ENCODE assay signal across 8 cellular contexts in the genomic region with DNA sequence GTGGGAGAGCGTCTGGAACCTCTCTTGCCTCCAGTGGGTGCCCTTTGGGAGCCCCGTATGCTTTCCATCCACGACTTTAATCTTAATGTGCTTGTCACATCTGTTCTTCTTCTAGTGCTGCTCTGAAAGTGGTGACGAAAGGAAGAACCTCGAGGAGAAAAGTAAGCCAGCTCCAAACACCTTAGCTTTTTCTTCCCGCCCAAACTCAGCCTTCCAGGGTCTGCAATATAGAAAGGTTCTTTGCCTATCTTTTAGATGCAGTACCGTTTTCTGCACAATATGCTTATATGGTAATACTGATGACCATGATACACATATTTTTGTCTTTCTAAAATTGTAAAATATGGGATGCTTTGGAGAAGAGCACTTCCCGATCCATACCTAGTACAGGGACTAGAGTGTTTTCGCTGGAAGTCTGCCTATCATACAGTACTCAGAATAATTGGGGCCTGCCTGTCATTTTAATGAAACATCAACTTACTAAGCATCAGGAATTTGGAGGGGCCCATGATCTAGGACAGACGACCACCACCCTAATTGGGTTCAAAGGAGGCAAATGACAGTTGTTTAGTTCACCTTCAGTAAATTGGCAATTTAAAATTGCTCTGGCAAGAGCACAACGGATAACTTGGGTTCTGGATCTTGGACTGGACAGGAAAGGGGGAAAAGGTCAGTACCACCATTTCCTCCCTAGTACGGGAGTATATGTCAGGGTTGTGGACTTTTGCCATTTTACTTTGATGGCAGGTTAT. TPM values are rescaled to one million over a fixed set of nuclear protein-coding genes. Genes with fewer than 3 reads are reported as not detected.
DNase-seq lines count a peak whose midpoint lies in the region; ATAC-seq and TF ChIP-seq lines count a peak whose summit lies in the region.

No MANE protein-coding gene starts in this region.

- no peak for TF ChIP-seq POLR2A in vagina (IDR thresholded peaks at IDR 0.05)

- TF ChIP-seq CTCF in left ventricle myocardium inferior (IDR thresholded peaks at IDR 0.05; ENCODE audit: borderline replicate concordance) (no peak), brain (conservative IDR thresholded peaks at IDR 0.05) (no peak), mesothelial cell of epicardium (IDR thresholded peaks at IDR 0.05; ENCODE audit: unreplicated experiment) (no peak), vagina (IDR thresholded peaks at IDR 0.05) (no peak)

- H3K4me1 ChIP-seq in left ventricle myocardium inferior (peaks cover 25% of the 10 kb centered on the region), vagina (peaks cover 18% of the 10 kb centered on the region)

- peaks cover 28% of the 10 kb centered on the region for H3K36me3 Mint-ChIP-seq in brain
- peaks cover 2% of the 10 kb centered on the region for H3K36me3 Mint-ChIP-seq in mesothelial cell of epicardium

- H3K27me3 ChIP-seq in left ventricle myocardium inferior (ENCODE audit: low read depth) (no peaks in the 10 kb centered on the region), vagina (no peaks in the 10 kb centered on the region)

- H3K36me3 ChIP-seq in left ventricle myocardium inferior, result peaks cover 20% of the 10 kb centered on the region
- peaks cover 0 to 7% of the 10 kb centered on the region in 2 donors for H3K36me3 ChIP-seq in vagina

- H3K27ac ChIP-seq in left ventricle myocardium inferior (replicated peaks) (peak overlapping the region; percentile 86), vagina (peak overlapping the region; percentile 73)

- H3K4me3 Mint-ChIP-seq in brain (peak overlapping the region; percentile 93 to 97 (median 95)), mesothelial cell of epicardium (peak overlapping the region; percentile 95)

- peaks cover 0 to 6% (median 0%) of the 10 kb centered on the region in 5 experiments for H3K9me3 Mint-ChIP-seq in brain
- no peaks in the 10 kb centered on the region for H3K9me3 Mint-ChIP-seq in mesothelial cell of epicardium

- H3K9me3 ChIP-seq in left ventricle myocardium inferior (replicated peaks) (no peaks in the 10 kb centered on the region), vagina (no peaks in the 10 kb centered on the region)

- H3K27me3 Mint-ChIP-seq in brain (peaks cover 10% of the 10 kb centered on the region), mesothelial cell of epicardium (ENCODE audit: low read depth) (no peaks in the 10 kb centered on the region)

- H3K4me3 ChIP-seq in left ventricle myocardium inferior (peak overlapping the region; percentile 89), vagina (peak overlapping the region; percentile 89 to 99)

- no peak for DNase-seq in left ventricle myocardium inferior
- no peak for DNase-seq in left cardiac atrium
- no peak for DNase-seq in mesothelial cell of epicardium (ENCODE audit: low spot score in 2 of 2, unreplicated experiment in 2 of 2)
- DNase-seq in vagina (ENCODE audit: extremely low spot score in 2 of 2), result no peak

- H3K27ac Mint-ChIP-seq in brain (peak overlapping the region; percentile 88 to 97 (median 96)), mesothelial cell of epicardium (peak overlapping the region; percentile 90)

- H3K4me1 Mint-ChIP-seq in brain (peaks cover 31% of the 10 kb centered on the region), mesothelial cell of epicardium (peaks cover 13% of the 10 kb centered on the region)

- intact Hi-C loops in left ventricle myocardium inferior (cut with micrococcal nuclease) (no loop called here), left cardiac atrium (cut with DNase I) (no loop called here), vagina (cut with DNase I) (no loop called here)

- ATAC-seq in left cardiac atrium, result no peak
- ATAC-seq in esophagus mucosa, result no peak
- ATAC-seq in GM21619 (IDR thresholded peaks at IDR 0.05; ENCODE audit: unreplicated experiment), result no peak
- no peak for ATAC-seq in GM18867 (IDR thresholded peaks at IDR 0.05; ENCODE audit: unreplicated experiment)

RNA-seq across cellular contexts. Expression of a gene that starts 0.9 kb away (rescaled TPM):
- 12.9 TPM for total RNA-seq in left ventricle myocardium inferior
- total RNA-seq in left cardiac atrium, result 10 to 100 TPM; 11.8 to 13.8 TPM
- polyA plus RNA-seq in brain (ENCODE audit: insufficient read depth, low read depth, low replicate concordance), result 8.1 TPM
- total RNA-seq in mesothelial cell of epicardium, result 25.3 to 28.5 TPM (median 26.3 TPM) in 3 replicates
- 27.5 TPM for total RNA-seq in vagina
- 14.1 TPM for total RNA-seq in esophagus mucosa

RNA-seq across cellular contexts. Expression of a gene that starts 10.8 kb away (rescaled TPM):
- total RNA-seq in left ventricle myocardium inferior (4.9 TPM), left cardiac atrium (10 to 100 TPM in 1 of 2 donors, 1 to 10 TPM in 1; 4.3 to 10.7 TPM), mesothelial cell of epicardium (15.5 to 20.0 TPM (median 16.9 TPM) in 3 replicates), vagina (16.9 TPM), esophagus mucosa (12.1 TPM)
- polyA plus RNA-seq in brain (ENCODE audit: insufficient read depth, low read depth, low replicate concordance), result 6.3 TPM

RNA-seq across cellular contexts. Expression of a gene that starts 48.4 kb away (rescaled TPM):
- total RNA-seq in left ventricle myocardium inferior (not detected), left cardiac atrium (not detected), mesothelial cell of epicardium (not detected in 3 replicates), vagina (not detected), esophagus mucosa (0.20 TPM)
- polyA plus RNA-seq in brain (ENCODE audit: insufficient read depth, low read depth, low replicate concordance), result 0.51 TPM
